ENCODE assay signal across 18 cellular contexts in the genomic region with DNA sequence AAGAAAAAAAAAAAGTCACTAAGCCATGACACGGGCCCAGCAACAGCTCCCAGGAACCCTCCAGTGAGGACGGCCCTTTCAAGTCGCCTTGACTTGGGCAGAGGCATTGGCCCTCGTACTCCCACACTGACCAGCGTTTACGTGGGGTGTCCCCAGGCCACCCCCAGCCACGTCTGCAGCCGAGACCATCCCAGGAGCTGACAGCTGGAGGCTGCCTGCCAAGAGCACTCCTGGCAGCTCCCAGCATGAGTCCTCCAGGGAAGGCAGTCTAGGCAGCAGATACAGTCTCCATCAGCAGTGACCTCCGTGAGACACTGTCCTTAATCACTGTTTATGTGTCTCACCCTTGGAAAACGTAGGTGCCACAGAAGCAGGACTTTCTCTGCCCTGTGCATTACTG.
"Had no signal": no experiment of that assay in that cellular context is flagged by ENCODE, and none has a peak within 500 bp of the region (broad histone marks: within the 10 kb centered on the region; RNA-seq: fewer than 3 reads in every experiment).

No MANE protein-coding gene starts in this region.

- H3K27ac ChIP-seq: thoracic aorta, upper lobe of left lung had no signal

- FAIRE-seq: astrocyte, colon had no signal

- DNase-seq: activated B cell treated with CpG ODN at 0.5 μM for 24 hours; activated CD4-positive, alpha-beta memory T cell treated with anti-CD3 and anti-CD28 coated beads for 36 hours; activated CD4-positive, alpha-beta T cell treated with anti-CD3 and anti-CD28 coated beads for 48 hours; activated naive CD4-positive, alpha-beta T cell treated with Interleukin-2 at 50 U/mL for 16 hours; activated naive CD8-positive, alpha-beta T cell treated with anti-CD3 and anti-CD28 coated beads for 36 hours; activated T-cell treated with anti-CD3 and anti-CD28 coated beads, Interleukin-2, amount 50 U/mL, for 48 hours; effector memory CD4-positive, alpha-beta T cell; foreskin melanocyte; hypothalamus; mammary epithelial cell; midbrain; nucleus accumbens; stimulated activated CD4-positive, alpha-beta T cell treated with anti-CD3 and anti-CD28 coated beads, Interleukin-4, amount 100 ng/mL, for 24 hours; stimulated activated naive CD4-positive, alpha-beta T cell treated with Interleukin-2 at 50 U/mL for 16 hours had no signal

- H3K36me3 ChIP-seq: thoracic aorta, upper lobe of left lung had no signal

- H3K9me3 ChIP-seq: thoracic aorta, upper lobe of left lung had no signal

- H3K4me3 ChIP-seq: thoracic aorta, upper lobe of left lung had no signal

- H3K27me3 ChIP-seq: upper lobe of left lung had no signal
